In the genomic region with DNA sequence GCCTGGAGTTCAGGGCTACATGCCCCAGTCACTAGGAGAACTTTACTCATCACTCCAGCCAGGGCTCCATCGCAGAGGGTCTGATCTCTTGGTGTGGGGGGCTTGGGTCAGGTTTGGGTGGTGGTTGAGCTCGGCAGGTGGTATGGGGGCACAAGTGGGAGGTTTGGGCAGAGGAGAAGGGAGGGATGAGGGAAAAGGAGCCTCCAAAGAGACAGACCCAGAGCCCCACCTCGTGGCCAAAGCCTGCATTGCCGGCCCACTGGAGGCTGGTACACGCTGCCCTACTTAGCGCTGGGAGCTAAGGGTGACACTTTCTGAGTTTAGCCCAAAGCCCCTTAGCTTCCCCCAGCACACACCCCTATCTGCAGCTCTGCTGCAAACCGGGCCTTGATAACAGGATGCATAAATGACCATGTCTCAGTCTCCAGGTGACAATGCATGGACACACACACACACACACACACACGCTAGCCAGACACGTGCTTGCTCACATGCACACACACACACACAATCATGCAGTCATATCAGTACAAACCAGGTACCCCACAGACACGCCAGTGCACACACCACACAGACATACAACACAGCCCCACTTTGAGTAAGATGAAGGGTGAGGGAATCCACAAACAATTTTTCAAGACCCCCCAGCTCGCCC, we compare ENCODE assay signal across 1 cellular context.
TF ChIP-seq lines count a peak whose summit lies in the region.

No MANE protein-coding gene starts in this region.

TF ChIP-seq in HepG2, 621 proteins besides CTCF, POLR2A, EP300 and RAD21 (continued from another document):
- TF ChIP-seq, protein P1, sequence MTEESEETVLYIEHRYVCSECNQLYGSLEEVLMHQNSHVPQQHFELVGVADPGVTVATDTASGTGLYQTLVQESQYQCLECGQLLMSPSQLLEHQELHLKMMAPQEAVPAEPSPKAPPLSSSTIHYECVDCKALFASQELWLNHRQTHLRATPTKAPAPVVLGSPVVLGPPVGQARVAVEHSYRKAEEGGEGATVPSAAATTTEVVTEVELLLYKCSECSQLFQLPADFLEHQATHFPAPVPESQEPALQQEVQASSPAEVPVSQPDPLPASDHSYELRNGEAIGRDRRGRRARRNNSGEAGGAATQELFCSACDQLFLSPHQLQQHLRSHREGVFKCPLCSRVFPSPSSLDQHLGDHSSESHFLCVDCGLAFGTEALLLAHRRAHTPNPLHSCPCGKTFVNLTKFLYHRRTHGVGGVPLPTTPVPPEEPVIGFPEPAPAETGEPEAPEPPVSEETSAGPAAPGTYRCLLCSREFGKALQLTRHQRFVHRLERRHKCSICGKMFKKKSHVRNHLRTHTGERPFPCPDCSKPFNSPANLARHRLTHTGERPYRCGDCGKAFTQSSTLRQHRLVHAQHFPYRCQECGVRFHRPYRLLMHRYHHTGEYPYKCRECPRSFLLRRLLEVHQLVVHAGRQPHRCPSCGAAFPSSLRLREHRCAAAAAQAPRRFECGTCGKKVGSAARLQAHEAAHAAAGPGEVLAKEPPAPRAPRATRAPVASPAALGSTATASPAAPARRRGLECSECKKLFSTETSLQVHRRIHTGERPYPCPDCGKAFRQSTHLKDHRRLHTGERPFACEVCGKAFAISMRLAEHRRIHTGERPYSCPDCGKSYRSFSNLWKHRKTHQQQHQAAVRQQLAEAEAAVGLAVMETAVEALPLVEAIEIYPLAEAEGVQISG (CRISPR knock-in tag; IDR thresholded peaks at IDR 0.05) = 0 out of 2 replicates have a peak, but pooled peaks have one; percentile 20
- no peak for TF ChIP-seq MXI1 (IDR thresholded peaks at IDR 0.05; ENCODE audit: borderline replicate concordance, low read depth, low read length)
- TF ChIP-seq, protein P2, sequence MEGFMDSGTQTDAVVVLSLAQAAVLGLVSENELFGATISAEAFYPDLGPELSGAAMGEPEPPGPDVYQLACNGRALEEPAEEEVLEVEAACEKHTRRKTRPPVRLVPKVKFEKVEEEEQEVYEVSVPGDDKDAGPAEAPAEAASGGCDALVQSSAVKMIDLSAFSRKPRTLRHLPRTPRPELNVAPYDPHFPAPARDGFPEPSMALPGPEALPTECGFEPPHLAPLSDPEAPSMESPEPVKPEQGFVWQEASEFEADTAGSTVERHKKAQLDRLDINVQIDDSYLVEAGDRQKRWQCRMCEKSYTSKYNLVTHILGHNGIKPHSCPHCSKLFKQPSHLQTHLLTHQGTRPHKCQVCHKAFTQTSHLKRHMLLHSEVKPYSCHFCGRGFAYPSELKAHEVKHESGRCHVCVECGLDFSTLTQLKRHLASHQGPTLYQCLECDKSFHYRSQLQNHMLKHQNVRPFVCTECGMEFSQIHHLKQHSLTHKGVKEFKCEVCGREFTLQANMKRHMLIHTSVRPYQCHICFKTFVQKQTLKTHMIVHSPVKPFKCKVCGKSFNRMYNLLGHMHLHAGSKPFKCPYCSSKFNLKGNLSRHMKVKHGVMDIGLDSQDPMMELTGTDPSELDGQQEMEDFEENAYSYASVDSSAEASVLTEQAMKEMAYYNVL (CRISPR knock-in tag; IDR thresholded peaks at IDR 0.05; ENCODE audit: borderline replicate concordance) = peak; percentile 28; the same call in 1 of the 2 replicates
- TF ChIP-seq FOXJ3 (CRISPR knock-in tag; IDR thresholded peaks at IDR 0.05; ENCODE audit: borderline replicate concordance) = no peak
- TF ChIP-seq ZNF431 (CRISPR knock-in tag; IDR thresholded peaks at IDR 0.05; ENCODE audit: borderline replicate concordance, low read depth) = no peak
- TF ChIP-seq, protein P3, sequence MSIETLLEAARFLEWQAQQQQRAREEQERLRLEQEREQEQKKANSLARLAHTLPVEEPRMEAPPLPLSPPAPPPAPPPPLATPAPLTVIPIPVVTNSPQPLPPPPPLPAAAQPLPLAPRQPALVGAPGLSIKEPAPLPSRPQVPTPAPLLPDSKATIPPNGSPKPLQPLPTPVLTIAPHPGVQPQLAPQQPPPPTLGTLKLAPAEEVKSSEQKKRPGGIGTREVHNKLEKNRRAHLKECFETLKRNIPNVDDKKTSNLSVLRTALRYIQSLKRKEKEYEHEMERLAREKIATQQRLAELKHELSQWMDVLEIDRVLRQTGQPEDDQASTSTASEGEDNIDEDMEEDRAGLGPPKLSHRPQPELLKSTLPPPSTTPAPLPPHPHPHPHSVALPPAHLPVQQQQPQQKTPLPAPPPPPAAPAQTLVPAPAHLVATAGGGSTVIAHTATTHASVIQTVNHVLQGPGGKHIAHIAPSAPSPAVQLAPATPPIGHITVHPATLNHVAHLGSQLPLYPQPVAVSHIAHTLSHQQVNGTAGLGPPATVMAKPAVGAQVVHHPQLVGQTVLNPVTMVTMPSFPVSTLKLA (IDR thresholded peaks at IDR 0.05) = peak; percentile 60; the same call in 1 of the 2 replicates
- no peak for TF ChIP-seq ZNF841 (CRISPR knock-in tag; IDR thresholded peaks at IDR 0.05; ENCODE audit: borderline replicate concordance)
- TF ChIP-seq PAX8 (CRISPR knock-in tag; IDR thresholded peaks at IDR 0.05; ENCODE audit: borderline replicate concordance) = no peak
- TF ChIP-seq KDM5A (IDR thresholded peaks at IDR 0.05; ENCODE audit: borderline replicate concordance, low read length) = no peak
- TF ChIP-seq KDM3A (CRISPR knock-in tag; IDR thresholded peaks at IDR 0.05; ENCODE audit: low read depth) = no peak
- TF ChIP-seq ZNF891 (CRISPR knock-in tag; IDR thresholded peaks at IDR 0.05) = no peak
- 0 out of 2 replicates have a peak, but pooled peaks have one; percentile 44 for TF ChIP-seq ZC3H13 (CRISPR knock-in tag; IDR thresholded peaks at IDR 0.05)
- TF ChIP-seq ZSCAN9 (CRISPR knock-in tag; IDR thresholded peaks at IDR 0.05; ENCODE audit: borderline replicate concordance) = no peak
- TF ChIP-seq ZNF17 (CRISPR knock-in tag; IDR thresholded peaks at IDR 0.05) = no peak
- no peak for TF ChIP-seq ZNF225 (CRISPR knock-in tag; IDR thresholded peaks at IDR 0.05)
- TF ChIP-seq RARG (CRISPR knock-in tag; IDR thresholded peaks at IDR 0.05; ENCODE audit: low read depth) = no peak
- no peak for TF ChIP-seq ZNF543 (CRISPR knock-in tag; IDR thresholded peaks at IDR 0.05)
- peak; percentile 89 for TF ChIP-seq STAG1 (CRISPR knock-in tag; IDR thresholded peaks at IDR 0.05)
- TF ChIP-seq, protein P4, sequence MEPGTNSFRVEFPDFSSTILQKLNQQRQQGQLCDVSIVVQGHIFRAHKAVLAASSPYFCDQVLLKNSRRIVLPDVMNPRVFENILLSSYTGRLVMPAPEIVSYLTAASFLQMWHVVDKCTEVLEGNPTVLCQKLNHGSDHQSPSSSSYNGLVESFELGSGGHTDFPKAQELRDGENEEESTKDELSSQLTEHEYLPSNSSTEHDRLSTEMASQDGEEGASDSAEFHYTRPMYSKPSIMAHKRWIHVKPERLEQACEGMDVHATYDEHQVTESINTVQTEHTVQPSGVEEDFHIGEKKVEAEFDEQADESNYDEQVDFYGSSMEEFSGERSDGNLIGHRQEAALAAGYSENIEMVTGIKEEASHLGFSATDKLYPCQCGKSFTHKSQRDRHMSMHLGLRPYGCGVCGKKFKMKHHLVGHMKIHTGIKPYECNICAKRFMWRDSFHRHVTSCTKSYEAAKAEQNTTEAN (CRISPR knock-in tag; conservative IDR thresholded peaks at IDR 0.05) = no peak
- TF ChIP-seq POGZ (CRISPR knock-in tag; IDR thresholded peaks at IDR 0.05) = 0 out of 2 replicates have a peak, but pooled peaks have one; percentile 28
- TF ChIP-seq, protein P5, sequence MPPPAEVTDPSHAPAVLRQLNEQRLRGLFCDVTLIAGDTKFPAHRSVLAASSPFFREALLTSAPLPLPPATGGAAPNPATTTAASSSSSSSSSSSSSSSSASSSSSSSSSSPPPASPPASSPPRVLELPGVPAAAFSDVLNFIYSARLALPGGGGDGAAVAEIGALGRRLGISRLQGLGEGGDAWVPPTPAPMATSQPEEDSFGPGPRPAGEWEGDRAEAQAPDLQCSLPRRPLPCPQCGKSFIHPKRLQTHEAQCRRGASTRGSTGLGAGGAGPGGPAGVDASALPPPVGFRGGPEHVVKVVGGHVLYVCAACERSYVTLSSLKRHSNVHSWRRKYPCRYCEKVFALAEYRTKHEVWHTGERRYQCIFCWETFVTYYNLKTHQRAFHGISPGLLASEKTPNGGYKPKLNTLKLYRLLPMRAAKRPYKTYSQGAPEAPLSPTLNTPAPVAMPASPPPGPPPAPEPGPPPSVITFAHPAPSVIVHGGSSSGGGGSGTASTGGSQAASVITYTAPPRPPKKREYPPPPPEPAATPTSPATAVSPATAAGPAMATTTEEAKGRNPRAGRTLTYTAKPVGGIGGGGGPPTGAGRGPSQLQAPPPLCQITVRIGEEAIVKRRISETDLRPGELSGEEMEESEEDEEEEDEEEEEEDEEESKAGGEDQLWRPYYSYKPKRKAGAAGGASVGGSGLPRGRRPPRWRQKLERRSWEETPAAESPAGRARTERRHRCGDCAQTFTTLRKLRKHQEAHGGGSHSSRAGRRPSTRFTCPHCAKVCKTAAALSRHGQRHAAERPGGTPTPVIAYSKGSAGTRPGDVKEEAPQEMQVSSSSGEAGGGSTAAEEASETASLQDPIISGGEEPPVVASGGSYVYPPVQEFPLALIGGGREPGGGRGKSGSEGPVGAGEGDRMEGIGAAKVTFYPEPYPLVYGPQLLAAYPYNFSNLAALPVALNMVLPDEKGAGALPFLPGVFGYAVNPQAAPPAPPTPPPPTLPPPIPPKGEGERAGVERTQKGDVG (CRISPR knock-in tag; IDR thresholded peaks at IDR 0.05; ENCODE audit: borderline replicate concordance) = no peak
- TF ChIP-seq RFXAP (CRISPR knock-in tag; IDR thresholded peaks at IDR 0.05; ENCODE audit: borderline replicate concordance) = 0 out of 2 replicates have a peak, but pooled peaks have one; percentile 31
- no peak for TF ChIP-seq ZNF441 (CRISPR knock-in tag; IDR thresholded peaks at IDR 0.05; ENCODE audit: borderline replicate concordance)
